Comparison of ENCODE assay signal across 13 cellular contexts in the genomic region with DNA sequence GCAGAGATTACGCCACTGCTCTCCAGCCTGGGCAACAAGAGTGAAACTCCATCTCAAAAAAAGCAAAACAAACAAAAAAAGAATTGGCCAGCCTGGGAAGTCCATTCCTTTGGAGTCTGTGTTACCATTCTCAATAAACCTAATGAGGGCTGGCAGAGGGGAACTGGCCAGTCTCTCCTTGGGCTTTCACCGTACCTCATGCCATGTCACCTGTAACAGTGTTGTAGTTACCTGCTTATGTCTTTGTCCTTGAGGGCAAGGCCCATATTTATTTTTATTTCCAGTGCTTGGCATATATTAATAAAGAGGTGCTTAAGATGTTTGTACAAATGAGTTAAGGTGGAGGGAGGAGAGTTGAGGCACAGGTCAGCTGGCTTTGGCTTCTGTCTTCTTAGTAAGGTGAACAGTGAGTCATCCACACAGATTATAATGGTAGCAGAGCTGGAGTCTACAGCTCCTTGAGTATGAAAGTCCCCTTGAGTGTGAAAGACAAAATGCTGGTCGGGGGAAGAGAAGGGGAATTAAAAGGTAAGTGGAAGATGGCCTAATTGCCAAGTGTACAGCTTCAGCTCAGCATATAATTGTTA. TPM values are rescaled to one million over a fixed set of nuclear protein-coding genes. Genes with fewer than 3 reads are reported as not detected.
DNase-seq lines count a peak whose midpoint lies in the region; ATAC-seq lines count a peak whose summit lies in the region.
"Had no signal": no experiment of that assay in that cellular context is flagged by ENCODE, and none has a peak within 500 bp of the region (broad histone marks: within the 10 kb centered on the region; RNA-seq: fewer than 3 reads in every experiment).

No MANE protein-coding gene starts in this region.

- peaks cover 8% of the 10 kb centered on the region for H3K4me1 Mint-ChIP-seq in T-helper 17 cell
- H3K4me1 Mint-ChIP-seq in activated naive CD8-positive, alpha-beta T cell treated with anti-CD3 and anti-CD28 coated beads, Interleukin-2, amount 50 U/mL, for 24 hours, result peaks cover 15% of the 10 kb centered on the region
- peaks cover 0 to 14% (median 7%) of the 10 kb centered on the region in 4 donors for H3K4me1 Mint-ChIP-seq in naive thymus-derived CD8-positive, alpha-beta T cell
- H3K4me1 Mint-ChIP-seq: H9 had no signal

- no peak for DNase-seq in T-helper 17 cell
- no peak for DNase-seq in activated naive CD8-positive, alpha-beta T cell treated with anti-CD3 and anti-CD28 coated beads, Interleukin-2, amount 50 U/mL, for 24 hours
- DNase-seq in naive thymus-derived CD8-positive, alpha-beta T cell, result no peak
- no peak for DNase-seq in stimulated activated naive CD4-positive, alpha-beta T cell (lab: John Stamatoyannopoulos, UW)
- no peak for DNase-seq in NCI-H1105 treated with DMSO at 0.1 percent for 48 hours (lab: John Stamatoyannopoulos, UW)
- DNase-seq: activated CD8-positive, alpha-beta memory T cell treated with anti-CD3 and anti-CD28 coated beads, Interleukin-2, amount 50 U/mL, for 4 hours; anterior cingulate cortex; EL; mesenchymal stem cell; NCI-H1092; NCI-H226 had no signal

- H3K4me3 Mint-ChIP-seq in T-helper 17 cell, result no peak overlapping the region
- H3K4me3 Mint-ChIP-seq in activated naive CD8-positive, alpha-beta T cell treated with anti-CD3 and anti-CD28 coated beads, Interleukin-2, amount 50 U/mL, for 24 hours, result no peak overlapping the region
- no peak overlapping the region for H3K4me3 Mint-ChIP-seq in naive thymus-derived CD8-positive, alpha-beta T cell
- H3K4me3 Mint-ChIP-seq: H9 had no signal

- H3K36me3 Mint-ChIP-seq in T-helper 17 cell (ENCODE audit: low read depth), result peaks cover 3% of the 10 kb centered on the region
- H3K36me3 Mint-ChIP-seq in activated naive CD8-positive, alpha-beta T cell treated with anti-CD3 and anti-CD28 coated beads, Interleukin-2, amount 50 U/mL, for 24 hours (ENCODE audit: low read depth), result peaks cover 67% of the 10 kb centered on the region
- H3K36me3 Mint-ChIP-seq in naive thymus-derived CD8-positive, alpha-beta T cell, result peaks cover 5 to 90% (median 14%) of the 10 kb centered on the region in 3 donors

- POLR2A ChIA-PET in naive thymus-derived CD8-positive, alpha-beta T cell (lab: Charles Lee), result no interaction called here

- H3K27ac Mint-ChIP-seq in T-helper 17 cell, result peak overlapping the region; percentile 65
- H3K27ac Mint-ChIP-seq in activated naive CD8-positive, alpha-beta T cell treated with anti-CD3 and anti-CD28 coated beads, Interleukin-2, amount 50 U/mL, for 24 hours, result peak overlapping the region; percentile 44
- H3K27ac Mint-ChIP-seq in naive thymus-derived CD8-positive, alpha-beta T cell, result peak overlapping the region in 8 of 10 donors; percentile 1 to 79 (median 60)

- H3K27me3 Mint-ChIP-seq in T-helper 17 cell, result no peaks in the 10 kb centered on the region
- no peaks in the 10 kb centered on the region for H3K27me3 Mint-ChIP-seq in activated naive CD8-positive, alpha-beta T cell treated with anti-CD3 and anti-CD28 coated beads, Interleukin-2, amount 50 U/mL, for 24 hours
- no peaks in the 10 kb centered on the region for H3K27me3 Mint-ChIP-seq in naive thymus-derived CD8-positive, alpha-beta T cell
- H3K27me3 Mint-ChIP-seq: IgD-negative memory B cell had no signal

- no peak for ATAC-seq in T-helper 17 cell
- no peak for ATAC-seq in activated naive CD8-positive, alpha-beta T cell treated with anti-CD3 and anti-CD28 coated beads, Interleukin-2, amount 50 U/mL, for 24 hours
- ATAC-seq in naive thymus-derived CD8-positive, alpha-beta T cell, result no peak

- H3K9me3 ChIP-seq in T-helper 17 cell (ENCODE audit: control insufficient read depth, low read length, poor library complexity, severe bottlenecking), result no peaks in the 10 kb centered on the region

- no peaks in the 10 kb centered on the region for H3K9me3 Mint-ChIP-seq in activated naive CD8-positive, alpha-beta T cell treated with anti-CD3 and anti-CD28 coated beads, Interleukin-2, amount 50 U/mL, for 24 hours
- no peaks in the 10 kb centered on the region for H3K9me3 Mint-ChIP-seq in naive thymus-derived CD8-positive, alpha-beta T cell
- H3K9me3 Mint-ChIP-seq: H9, IgD-negative memory B cell had no signal

RNA-seq across cellular contexts. Expression of a gene that starts 8.4 kb away (rescaled TPM):
- 10 to 100 TPM; 63.8 to 71.6 TPM for total RNA-seq in T-helper 17 cell
- 10 to 100 TPM; 89.9 to 98.3 TPM for total RNA-seq in naive thymus-derived CD8-positive, alpha-beta T cell
- 100 to 1,000 TPM; 276 to 308 (median 304) TPM for polyA plus RNA-seq in naive thymus-derived CD8-positive, alpha-beta T cell

RNA-seq across cellular contexts. Expression of a gene that starts 10.5 kb away (rescaled TPM):
- 10 to 100 TPM; 57.7 to 72.7 TPM for total RNA-seq in T-helper 17 cell
- 10 to 100 TPM; 74.3 to 79.3 TPM for total RNA-seq in naive thymus-derived CD8-positive, alpha-beta T cell
- 10 to 100 TPM; 26.8 to 36.1 (median 27.8) TPM for polyA plus RNA-seq in naive thymus-derived CD8-positive, alpha-beta T cell

RNA-seq across cellular contexts. Expression of a gene that starts 11.0 kb away (rescaled TPM):
- 100 to 1,000 TPM; 118 to 130 TPM for total RNA-seq in T-helper 17 cell
- 100 to 1,000 TPM; 100 to 113 TPM for total RNA-seq in naive thymus-derived CD8-positive, alpha-beta T cell
- polyA plus RNA-seq in naive thymus-derived CD8-positive, alpha-beta T cell, result 100 to 1,000 TPM; 108 to 128 (median 123) TPM

RNA-seq across cellular contexts. Expression of a gene that starts 38.3 kb away (rescaled TPM):
- total RNA-seq in T-helper 17 cell, result 1 to 10 TPM; 7.5 to 9.0 TPM
- total RNA-seq in naive thymus-derived CD8-positive, alpha-beta T cell, result 10 to 100 TPM; 11.8 to 12.4 TPM
- polyA plus RNA-seq in naive thymus-derived CD8-positive, alpha-beta T cell, result under 1 TPM; 0.52 to 0.82 (median 0.56) TPM

RNA-seq across cellular contexts. Expression of a gene that starts 55.5 kb away (rescaled TPM):
- total RNA-seq in T-helper 17 cell, result 10 to 100 TPM; 66.3 to 78.0 TPM
- 10 to 100 TPM; 83.5 to 86.7 TPM for total RNA-seq in naive thymus-derived CD8-positive, alpha-beta T cell
- 10 to 100 TPM; 56.5 to 74.1 (median 57.5) TPM for polyA plus RNA-seq in naive thymus-derived CD8-positive, alpha-beta T cell
